In genomic region chr5:160507181-160507811, GRCh38 we compare ENCODE assay signal across 8 cellular contexts.
DNase-seq lines count a peak whose midpoint lies in the region; ATAC-seq and TF ChIP-seq lines count a peak whose summit lies in the region.

No MANE protein-coding gene starts in this region.

- no peaks in the 10 kb centered on the region for H3K36me3 Mint-ChIP-seq in activated B cell treated with CpG ODN at 0.5 μM for 24 hours (ENCODE audit: low read depth)

- H3K4me3 Mint-ChIP-seq in activated B cell treated with CpG ODN at 0.5 μM for 24 hours = no peak overlapping the region

- DNase-seq in activated B cell treated with CpG ODN at 0.5 μM for 24 hours (no peak), kidney glomerular epithelial cell (lab: John Stamatoyannopoulos, UW) (peak; percentile 40), PC-9 (no peak), Right ventricle myocardium inferior (ENCODE audit: missing footprints) (no peak), DMS 273 treated with DMSO at 0.1 percent for 48 hours (lab: John Stamatoyannopoulos, UW) (no peak)

- H3K9me3 Mint-ChIP-seq in activated B cell treated with CpG ODN at 0.5 μM for 24 hours = peaks cover 2% of the 10 kb centered on the region

- intact Hi-C loops in activated B cell treated with CpG ODN at 0.5 μM for 24 hours (cut with micrococcal nuclease) (loop anchor here (10.0 kb wide), 1 partner anchor 1038 kb away; the partner anchor contains the start of gene GABRB2), PC-9 (cut with micrococcal nuclease; ENCODE audit: unreplicated experiment) (no loop called here), Right ventricle myocardium inferior (cut with DNase I) (no loop called here)

- CTCF ChIA-PET in activated B cell treated with CpG ODN at 0.5 μM for 24 hours (lab: Charles Lee) = interaction anchor here (0.9 to 6.3 kb wide), 9 partner anchors 9 to 281 kb away, joined by 3 to 128 read pairs (median 3); partner anchors contain the start of gene PTTG1
- CTCF ChIA-PET in PC-9 (lab: Charles Lee) = no interaction called here

- H3K9me3 ChIP-seq in BLaER1 = no peaks in the 10 kb centered on the region
- H3K9me3 ChIP-seq in PC-9 (ENCODE audit: insufficient read depth, low read depth) = no peaks in the 10 kb centered on the region

- H3K4me3 ChIP-seq in BLaER1 = no peak overlapping the region
- no peak overlapping the region for H3K4me3 ChIP-seq in PC-9

- no TSS peak for BruUV-seq in PC-9 (replicated peaks; lab: Mats Ljungman, UMichigan)

- H3K36me3 ChIP-seq in BLaER1 = no peaks in the 10 kb centered on the region
- no peaks in the 10 kb centered on the region for H3K36me3 ChIP-seq in PC-9 (ENCODE audit: low read depth)

- H3K9me2 ChIP-seq in PC-9 (ENCODE audit: insufficient read depth) = no peaks in the 10 kb centered on the region

- peak; percentile 33 for ATAC-seq in HG02678 (IDR thresholded peaks at IDR 0.05; ENCODE audit: unreplicated experiment)
- ATAC-seq in activated B cell treated with CpG ODN at 0.5 μM for 24 hours (ENCODE audit: low read depth) = no peak
- no peak for ATAC-seq in Right ventricle myocardium inferior
- ATAC-seq in HG03460 (IDR thresholded peaks at IDR 0.05; ENCODE audit: unreplicated experiment) = no peak

- peaks cover 26% of the 10 kb centered on the region for H3K4me1 Mint-ChIP-seq in activated B cell treated with CpG ODN at 0.5 μM for 24 hours

- no peaks in the 10 kb centered on the region for H4K20me1 ChIP-seq in BLaER1
- no peaks in the 10 kb centered on the region for H4K20me1 ChIP-seq in PC-9 (ENCODE audit: insufficient read depth)

- peaks cover 46% of the 10 kb centered on the region for H3K4me1 ChIP-seq in BLaER1
- H3K4me1 ChIP-seq in PC-9 (replicated peaks; ENCODE audit: insufficient read depth) = no peaks in the 10 kb centered on the region

- no peak overlapping the region for H2AFZ ChIP-seq in PC-9

- H3K27me3 ChIP-seq in BLaER1 = no peaks in the 10 kb centered on the region
- peaks cover 34% of the 10 kb centered on the region for H3K27me3 ChIP-seq in PC-9 (ENCODE audit: insufficient read depth, low read depth)

- TF ChIP-seq CTCF in activated B cell treated with CpG ODN at 0.5 μM for 24 hours (IDR thresholded peaks at IDR 0.05) (no peak), PC-9 (conservative IDR thresholded peaks at IDR 0.05) (no peak)

- H3K27ac Mint-ChIP-seq in activated B cell treated with CpG ODN at 0.5 μM for 24 hours = peak overlapping the region; percentile 68

- H3F3A ChIP-seq in PC-9 (ENCODE audit: insufficient read depth, low read depth) = no peaks in the 10 kb centered on the region

- no peak overlapping the region for H3K9ac ChIP-seq in BLaER1

- peaks cover 3% of the 10 kb centered on the region for H3K27me3 Mint-ChIP-seq in activated B cell treated with CpG ODN at 0.5 μM for 24 hours

- H3K27ac ChIP-seq in BLaER1 (no peak overlapping the region), PC-9 (no peak overlapping the region)

- peak overlapping the region; percentile 79 for H3K4me2 ChIP-seq in BLaER1
- H3K4me2 ChIP-seq in PC-9 = no peak overlapping the region

- no peaks in the 10 kb centered on the region for H3K79me2 ChIP-seq in PC-9 (ENCODE audit: low read depth)

- POLR2A ChIA-PET in activated B cell treated with CpG ODN at 0.5 μM for 24 hours (lab: Charles Lee) (interaction anchor here (0.7 to 2.7 kb wide), 5 partner anchors 26 to 88 kb away, joined by 3 to 12 read pairs (median 5); partner anchors contain the start of gene SLU7), PC-9 (lab: Charles Lee; ENCODE audit: unreplicated experiment) (no interaction called here)
